ENCODE assay signal across 8 cellular contexts in the genomic region with DNA sequence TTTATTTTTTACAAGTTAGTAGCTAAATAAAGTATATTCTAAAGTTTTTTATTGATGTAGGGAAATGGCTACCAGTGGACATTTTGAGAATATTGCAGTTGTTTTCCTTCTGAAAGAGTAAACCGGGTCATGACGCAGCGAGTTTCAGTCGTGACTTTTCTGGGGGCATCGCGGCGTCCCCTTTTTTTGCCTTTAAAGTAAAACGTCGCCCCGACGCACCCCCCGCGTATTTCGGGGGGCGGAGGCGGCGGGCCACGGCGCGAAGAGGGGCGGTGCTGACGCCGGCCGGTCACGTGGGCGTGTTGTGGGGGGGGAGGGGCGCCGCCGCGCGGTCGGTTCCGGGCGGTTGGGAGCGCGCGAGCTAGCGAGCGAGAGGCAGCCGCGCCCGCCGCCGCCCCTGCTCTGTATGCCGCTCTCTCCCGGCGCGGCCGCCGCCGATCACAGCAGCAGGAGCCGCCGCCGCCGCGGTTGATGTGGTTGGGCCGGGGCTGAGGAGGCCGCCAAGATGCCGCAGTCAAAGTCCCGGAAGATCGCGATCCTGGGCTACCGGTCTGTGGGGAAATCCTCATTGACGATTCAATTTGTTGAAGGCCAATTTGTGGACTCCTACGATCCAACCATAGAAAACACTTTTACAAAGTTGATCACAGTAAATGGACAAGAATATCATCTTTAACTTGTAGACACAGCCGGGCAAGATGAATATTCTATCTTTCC. TPM values are rescaled to one million over a fixed set of nuclear protein-coding genes. Genes with fewer than 3 reads are reported as not detected.
DNase-seq lines count a peak whose midpoint lies in the region; ATAC-seq and TF ChIP-seq lines count a peak whose summit lies in the region.
"Not testable (repeated sequence)": the region's sequence is repeated elsewhere in the genome, so short reads cannot be mapped to it uniquely, and the experiment has no call there.

No MANE protein-coding gene starts in this region.

- TF ChIP-seq CTCF in C4-2B (conservative IDR thresholded peaks at IDR 0.05); fibroblast of pulmonary artery (IDR thresholded peaks at IDR 0.05; ENCODE audit: low read length, missing control alignments): not testable (repeated sequence)

- H3K4me3 Mint-ChIP-seq in naive thymus-derived CD8-positive, alpha-beta T cell, result peak overlapping the region; percentile 19 to 82 (median 67)

- not testable (repeated sequence) for H3K36me3 Mint-ChIP-seq in naive thymus-derived CD8-positive, alpha-beta T cell

- POLR2A ChIA-PET in naive thymus-derived CD8-positive, alpha-beta T cell (lab: Charles Lee), result not testable (repeated sequence)

- peak; percentile 95 for ATAC-seq in GM21447 (IDR thresholded peaks at IDR 0.05; ENCODE audit: unreplicated experiment)
- peak; percentile 91 for ATAC-seq in HG03196 (IDR thresholded peaks at IDR 0.05; ENCODE audit: unreplicated experiment)
- peak; percentile 93 to 98 for ATAC-seq in naive thymus-derived CD8-positive, alpha-beta T cell

- H3K4me3 ChIP-seq in fibroblast of pulmonary artery (replicated peaks; ENCODE audit: low read depth, low read length), result peak overlapping the region; percentile 34

- peak overlapping the region; percentile 35; the same call in 1 of the 2 replicates for H3K27ac ChIP-seq in C4-2B

- H3K4me1 Mint-ChIP-seq in naive thymus-derived CD8-positive, alpha-beta T cell, result not testable (repeated sequence)

- not testable (repeated sequence) for H3K9me3 Mint-ChIP-seq in naive thymus-derived CD8-positive, alpha-beta T cell

- H3K27me3 Mint-ChIP-seq in naive thymus-derived CD8-positive, alpha-beta T cell, result not testable (repeated sequence)

- DNase-seq in T-helper 1 cell (peak in 4 of 5 donors; percentile 48 to 64 (median 54)), activated gamma-delta T cell treated with Interleukin-2 at 50 U/mL for 16 hours (peak; percentile 66), fibroblast of pulmonary artery (ENCODE audit: low read depth) (peak; percentile 19)
- DNase-seq in naive thymus-derived CD8-positive, alpha-beta T cell, result peak; percentile 47 to 88 (median 70)
- peak; percentile 42 for DNase-seq in stimulated activated CD8-positive, alpha-beta memory T cell treated with anti-CD3 and anti-CD28 coated beads, Interleukin-15, amount 100 ng/mL, for 1 hour (ENCODE audit: low read depth)

- peak overlapping the region in 6 of 10 donors; percentile 56 to 89 (median 74) for H3K27ac Mint-ChIP-seq in naive thymus-derived CD8-positive, alpha-beta T cell

RNA-seq across cellular contexts. Expression of a gene that starts 57.5 kb away (rescaled TPM):
- total RNA-seq in naive thymus-derived CD8-positive, alpha-beta T cell, result under 1 TPM in 1 of 2 experiments, not detected in 1; 0.13 TPM
- polyA plus RNA-seq in naive thymus-derived CD8-positive, alpha-beta T cell, result not detected

Comparison
In these comparisons a context has a peak if more than half of its experiments do, and no peak if none do; other contexts are left out.
1. Peak in every context shown above with its lines: DNase-seq, ATAC-seq, H3K4me3 ChIP-seq and H3K27ac ChIP-seq.
2. DNase-seq: peak in every context shown above with its lines; median percentile 70 in naive thymus-derived CD8-positive, alpha-beta T cell; 66 in activated gamma-delta T cell treated with Interleukin-2 at 50 U/mL for 16 hours; 54 in T-helper 1 cell; 42 in stimulated activated CD8-positive, alpha-beta memory T cell treated with anti-CD3 and anti-CD28 coated beads, Interleukin-15, amount 100 ng/mL, for 1 hour; 19 in fibroblast of pulmonary artery.